Comparison of ENCODE assay signal across 17 cellular contexts in genomic region chr2:200056105-200056504, GRCh38.
DNase-seq lines count a peak whose midpoint lies in the region; ATAC-seq and TF ChIP-seq lines count a peak whose summit lies in the region.
"Had no signal": no experiment of that assay in that cellular context is flagged by ENCODE, and none has a peak within 500 bp of the region (broad histone marks: within the 10 kb centered on the region; RNA-seq: fewer than 3 reads in every experiment).

No MANE protein-coding gene starts in this region.

- H3K4me1 Mint-ChIP-seq in activated CD4-positive, alpha-beta memory T cell treated with anti-CD3 and anti-CD28 coated beads, Interleukin-2, amount 10 ng/mL, durations not matched to agents 7 days and 5 days, result no peaks in the 10 kb centered on the region
- H3K4me1 Mint-ChIP-seq: T-cell had no signal

- H3K27me3 Mint-ChIP-seq in activated CD4-positive, alpha-beta memory T cell treated with anti-CD3 and anti-CD28 coated beads, Interleukin-2, amount 10 ng/mL, durations not matched to agents 7 days and 5 days, result peaks cover 30% of the 10 kb centered on the region

- H3K4me3 Mint-ChIP-seq in activated CD4-positive, alpha-beta memory T cell treated with anti-CD3 and anti-CD28 coated beads, Interleukin-2, amount 10 ng/mL, durations not matched to agents 7 days and 5 days, result no peak overlapping the region
- H3K4me3 Mint-ChIP-seq: T-cell had no signal

- TF ChIP-seq CTCF in right atrium auricular region (IDR thresholded peaks at IDR 0.05), result no peak

- WGBS in right cardiac atrium, result 36% methylated on average over 3 of the region's 3 CpGs

- intact Hi-C loops in right cardiac atrium (cut with DNase I), result no loop called here

- no peak overlapping the region for H3K4me3 ChIP-seq in right cardiac atrium (ENCODE audit: low read length)
- no peak overlapping the region for H3K4me3 ChIP-seq in right atrium auricular region
- H3K4me3 ChIP-seq: HAP-1, Peyer's patch had no signal

- H3K27me3 ChIP-seq in right cardiac atrium (ENCODE audit: control insufficient read depth, insufficient read depth), result no peaks in the 10 kb centered on the region
- H3K27me3 ChIP-seq in right atrium auricular region, result no peaks in the 10 kb centered on the region
- H3K27me3 ChIP-seq: Peyer's patch had no signal

- H3K9me3 ChIP-seq in right cardiac atrium (ENCODE audit: control insufficient read depth, low read length), result no peaks in the 10 kb centered on the region
- no peaks in the 10 kb centered on the region for H3K9me3 ChIP-seq in right atrium auricular region
- H3K9me3 ChIP-seq: HAP-1, Peyer's patch, SK-N-SH had no signal

- POLR2A ChIA-PET in activated CD4-positive, alpha-beta memory T cell treated with anti-CD3 and anti-CD28 coated beads, Interleukin-2, amount 10 ng/mL, durations not matched to agents 7 days and 5 days (lab: Charles Lee), result no interaction called here

- no peaks in the 10 kb centered on the region for H3K36me3 Mint-ChIP-seq in activated CD4-positive, alpha-beta memory T cell treated with anti-CD3 and anti-CD28 coated beads, Interleukin-2, amount 10 ng/mL, durations not matched to agents 7 days and 5 days (ENCODE audit: low read depth)
- H3K36me3 Mint-ChIP-seq: T-cell had no signal

- ATAC-seq in right cardiac atrium (peak; percentile 69 to 85), left lobe of liver (peak; percentile 18)
- ATAC-seq: T-cell had no signal

- H3K27ac ChIP-seq in right cardiac atrium (ENCODE audit: low read length) (no peak overlapping the region), right atrium auricular region (no peak overlapping the region)
- H3K27ac ChIP-seq: Peyer's patch had no signal

- CTCF ChIA-PET in activated CD4-positive, alpha-beta memory T cell treated with anti-CD3 and anti-CD28 coated beads, Interleukin-2, amount 10 ng/mL, durations not matched to agents 7 days and 5 days (lab: Charles Lee), result no interaction called here

- H3K9me3 Mint-ChIP-seq in activated CD4-positive, alpha-beta memory T cell treated with anti-CD3 and anti-CD28 coated beads, Interleukin-2, amount 10 ng/mL, durations not matched to agents 7 days and 5 days, result peaks cover 2% of the 10 kb centered on the region

- no peak overlapping the region for H3K27ac Mint-ChIP-seq in activated CD4-positive, alpha-beta memory T cell treated with anti-CD3 and anti-CD28 coated beads, Interleukin-2, amount 10 ng/mL, durations not matched to agents 7 days and 5 days
- H3K27ac Mint-ChIP-seq: T-cell had no signal

- peaks cover 4% of the 10 kb centered on the region for H3K4me1 ChIP-seq in right cardiac atrium (ENCODE audit: control insufficient read depth, insufficient read depth, low read length)
- H3K4me1 ChIP-seq in right atrium auricular region, result no peaks in the 10 kb centered on the region
- H3K4me1 ChIP-seq: HAP-1, Peyer's patch had no signal

- DNase-seq in right cardiac atrium (peak in 1 of 3 donors; percentile 40), right atrium auricular region (ENCODE audit: low spot score) (no peak), NOMO-1 treated with dmso at 0.1 percent for 144 hours (lab: John Stamatoyannopoulos, UW; ENCODE audit: unreplicated experiment) (peak; percentile 1), left lobe of liver (ENCODE audit: low spot score) (no peak), COR-L47 (lab: John Stamatoyannopoulos, UW) (no peak), NCI-H2107 (lab: John Stamatoyannopoulos, UW) (no peak)
- DNase-seq in activated CD4-positive, alpha-beta memory T cell treated with anti-CD3 and anti-CD28 coated beads, Interleukin-2, amount 10 ng/mL, durations not matched to agents 7 days and 5 days, result no peak
- no peak for DNase-seq in activated T-cell treated with anti-CD3 and anti-CD28 coated beads, Interleukin-2, amount 50 U/mL, for 48 hours
- DNase-seq: C1 segment of cervical spinal cord, DND-41, IMR-90, NCI-H1092 treated with DMSO at 0.1 percent for 48 hours, NCI-H510A treated with DMSO at 0.1 percent for 48 hours, Peyer's patch, SK-N-SH, T-cell had no signal

- H3K36me3 ChIP-seq in right atrium auricular region, result no peaks in the 10 kb centered on the region
- H3K36me3 ChIP-seq: HAP-1, Peyer's patch had no signal
